ENCODE assay signal across 1 cellular context in genomic region chr13:27120011-27120410, GRCh38.
TF ChIP-seq lines count a peak whose summit lies in the region.

No MANE protein-coding gene starts in this region.

TF ChIP-seq in GM23338, 12 proteins besides CTCF, POLR2A, EP300 and RAD21 (continued from another document):
- TF ChIP-seq ETS1 (IDR thresholded peaks at IDR 0.05) (no peak), ZNF114 (CRISPR knock-in tag; IDR thresholded peaks at IDR 0.05) (no peak), REST (IDR thresholded peaks at IDR 0.05; ENCODE audit: unreplicated experiment) (no peak)
